In genomic region chr18:12862467-12862866, GRCh38 we compare ENCODE assay signal across 11 cellular contexts. TPM values are rescaled to one million over a fixed set of nuclear protein-coding genes. Genes with fewer than 3 reads are reported as not detected.
A peak's percentile ranks its signal among the peaks of the same experiment; 100 is the strongest.
DNase-seq lines count a peak whose midpoint lies in the region; ATAC-seq, FAIRE-seq and TF ChIP-seq lines count a peak whose summit lies in the region.
"Had no signal": no experiment of that assay in that cellular context is flagged by ENCODE, and none has a peak within 500 bp of the region (broad histone marks: within the 10 kb centered on the region; RNA-seq: fewer than 3 reads in every experiment).

No MANE protein-coding gene starts in this region.

- FAIRE-seq in A549 (lab: Jason Lieb, UNC) (no peak), GM12878 (lab: Jason Lieb, UNC) (no peak), GM19239 (lab: Jason Lieb, UNC) (no peak)

- no peak for TF ChIP-seq POLR2A in A549 (IDR thresholded peaks at IDR 0.05; ENCODE audit: low read length)
- TF ChIP-seq POLR2A in GM12878 (IDR thresholded peaks at IDR 0.05; ENCODE audit: low read depth, low read length): no peak
- TF ChIP-seq POLR2A in right lobe of liver (IDR thresholded peaks at IDR 0.05): no peak
- TF ChIP-seq POLR2A in gastrocnemius medialis (IDR thresholded peaks at IDR 0.05): no peak

- POLR2A ChIA-PET in A549 (lab: Yijun Ruan, JAX) (interaction anchor here (0.8 to 2.7 kb wide), 2 partner anchors 13 to 21 kb away, joined by 3 to 23 read pairs; partner anchors contain the start of gene PTPN2), HEK293 (lab: Yijun Ruan, JAX) (interaction anchor here (3.5 kb wide), 1 partner anchor 21 kb away, joined by 32 read pairs; the partner anchor contains the start of gene PTPN2), GM12878 (lab: Charles Lee) (interaction anchor here (1.0 to 2.2 kb wide), 4 partner anchors 10 to 57 kb away, joined by 4 to 14 read pairs (median 6); partner anchors contain the start of gene PTPN2)

- intact Hi-C loops in GM12878 (cut with micrococcal nuclease; ENCODE audit: unreplicated experiment): no loop called here
- intact Hi-C loops in right lobe of liver (cut with DNase I): no loop called here
- intact Hi-C loops in gastrocnemius medialis (cut with DNase I; ENCODE audit: low total_unique reads): no loop called here

- H3K36me3 ChIP-seq in HEK293 (ENCODE audit: control insufficient read depth in 2 of 2, insufficient read depth in 1 of 2, low read length in 2 of 2) (no peaks in the 10 kb centered on the region; a peak in 1 of 3 replicates), GM12878 (ENCODE audit: control insufficient read depth in 2 of 2, insufficient read depth in 2 of 2, low read length in 1 of 2) (peaks cover 2 to 6% of the 10 kb centered on the region in 2 experiments; a peak in 1 of 4 replicates), right lobe of liver (peaks cover 0 to 3% (median 0%) of the 10 kb centered on the region in 4 donors), gastrocnemius medialis (peaks cover 0 to 7% of the 10 kb centered on the region in 2 donors)

- 49% methylated on average over 2 of the region's 2 CpGs for WGBS in A549 (ENCODE audit: missing lambda C conversion rate)
- WGBS in GM12878 (ENCODE audit: insufficient coverage, insufficient replicate concordance, low lambda C conversion rate, missing lambda C conversion rate): 62% methylated on average over 2 of the region's 2 CpGs
- 11% methylated on average over 2 of the region's 2 CpGs for WGBS in right lobe of liver (ENCODE audit: insufficient coverage, low coverage, low lambda C conversion rate, missing lambda C conversion rate)

- H3K79me2 ChIP-seq in GM12878 (ENCODE audit: control insufficient read depth, insufficient read depth, low read length): peaks cover 66% of the 10 kb centered on the region

- H3K27me3 ChIP-seq in GM12878 (replicated peaks in 1 of 2; ENCODE audit: control insufficient read depth in 2 of 2, insufficient read depth in 2 of 2, low read length in 1 of 2): no peaks in the 10 kb centered on the region
- no peaks in the 10 kb centered on the region for H3K27me3 ChIP-seq in right lobe of liver
- no peaks in the 10 kb centered on the region for H3K27me3 ChIP-seq in gastrocnemius medialis
- H3K27me3 ChIP-seq: ascending aorta had no signal

- no peak for TF ChIP-seq RAD21 in A549 (conservative IDR thresholded peaks at IDR 0.05 in 1 of 2, IDR thresholded peaks at IDR 0.05 in 1 of 2)
- no peak for TF ChIP-seq RAD21 in GM12878 (IDR thresholded peaks at IDR 0.05; ENCODE audit: insufficient read depth, low read depth, low read length)

- H3K4me3 ChIP-seq in A549: no peak overlapping the region
- H3K4me3 ChIP-seq in HEK293 (ENCODE audit: low read depth, low read length): no peak overlapping the region
- H3K4me3 ChIP-seq in GM12878: no peak overlapping the region
- H3K4me3 ChIP-seq in right lobe of liver: no peak overlapping the region
- no peak overlapping the region for H3K4me3 ChIP-seq in gastrocnemius medialis
- H3K4me3 ChIP-seq: ascending aorta had no signal

- DNase-seq in A549 (ENCODE audit: low read depth in 1 of 2, low spot score in 1 of 2) (no peak), GM12878 (ENCODE audit: low read depth, low spot score) (no peak), right lobe of liver (peak in 1 of 3 donors; percentile 57), germinal center (ENCODE audit: low spot score) (no peak), GM19239 (ENCODE audit: insufficient read length, low spot score) (no peak), gastrocnemius medialis (no peak), NCI-H446 treated with DMSO at 0.1 percent for 48 hours (lab: John Stamatoyannopoulos, UW) (no peak)
- DNase-seq: activated CD4-positive, alpha-beta T cell treated with anti-CD3 and anti-CD28 coated beads, Interleukin-2, amount 50 U/mL, for 4 hours; substantia nigra had no signal

- no TSS peak for BruUV-seq in GM12878 (replicated peaks; lab: Mats Ljungman, UMichigan)

- no peak overlapping the region for H3K9ac ChIP-seq in GM12878 (ENCODE audit: control insufficient read depth, insufficient read depth, low read length)

- in situ Hi-C loops in GM12878 (cut with MboI): no loop called here
- in situ Hi-C loops in gastrocnemius medialis (cut with MboI; ENCODE audit: low sequenced_read_pairs in 4 of 4): no loop called here

- SMC1A ChIA-PET in GM12878 (lab: Charles Lee; ENCODE audit: uncharacterized antibody, unreplicated experiment): interaction anchor here (0.8 to 10.4 kb wide), 10 partner anchors 10 to 101 kb away, joined by 3 to 95 read pairs (median 5); partner anchors contain the start of gene PTPN2

- TF ChIP-seq CTCF in A549 (IDR thresholded peaks at IDR 0.05): no peak
- no peak for TF ChIP-seq CTCF in HEK293 (tag by site-specific recombination; IDR thresholded peaks at IDR 0.05)
- no peak for TF ChIP-seq CTCF in GM12878 (IDR thresholded peaks at IDR 0.05 in 2 of 3, conservative IDR thresholded peaks at IDR 0.05 in 1 of 3; ENCODE audit: control insufficient read depth in 2 of 3, extremely low read depth in 1 of 3, insufficient read depth in 1 of 3, low read depth in 3 of 3, low read length in 3 of 3)
- no peak for TF ChIP-seq CTCF in right lobe of liver (IDR thresholded peaks at IDR 0.05)
- TF ChIP-seq CTCF in gastrocnemius medialis (IDR thresholded peaks at IDR 0.05 in 4 of 5, conservative IDR thresholded peaks at IDR 0.05 in 1 of 5): no peak

- no peak overlapping the region for H2AFZ ChIP-seq in GM12878 (ENCODE audit: control insufficient read depth, low read depth, low read length)

- 0 out of 3 replicates have a peak overlapping the region, but pooled peaks have one; percentile 26 for H3K4me2 ChIP-seq in A549
- 0 out of 2 replicates have a peak overlapping the region, but pooled peaks have one; percentile 1 for H3K4me2 ChIP-seq in GM12878 (ENCODE audit: control insufficient read depth, insufficient read depth)

- RAD21 ChIA-PET in GM12878 (lab: Charles Lee; ENCODE audit: unreplicated experiment): interaction anchor here (1.0 to 1.9 kb wide), 4 partner anchors 15 to 24 kb away, joined by 3 to 4 read pairs (median 4); no protein-coding TSS in a partner anchor

- H3K27ac ChIP-seq in A549 (no peak overlapping the region; a peak in 1 of 6 replicates), HEK293 (ENCODE audit: extremely low read depth, low read depth, low read length) (no peak overlapping the region), GM12878 (ENCODE audit: control insufficient read depth, insufficient read depth) (no peak overlapping the region), right lobe of liver (no peak overlapping the region), gastrocnemius medialis (no peak overlapping the region)
- H3K27ac ChIP-seq: ascending aorta had no signal

- CTCF ChIA-PET in A549 (lab: Yijun Ruan, JAX): interaction anchor here (0.7 kb wide), 1 partner anchor 20 kb away, joined by 3 read pairs; no protein-coding TSS in a partner anchor
- CTCF ChIA-PET in HEK293 (lab: Yijun Ruan, JAX): interaction anchor here (0.6 to 1.1 kb wide), 3 partner anchors 118 to 212 kb away, joined by 3 read pairs; no protein-coding TSS in a partner anchor
- CTCF ChIA-PET in GM12878 (lab: Yijun Ruan, JAX): interaction anchor here (0.5 to 1.7 kb wide), 6 partner anchors 9 to 148 kb away, joined by 3 to 6 read pairs (median 4); no protein-coding TSS in a partner anchor

- H3K4me1 ChIP-seq in A549: peaks cover 17% of the 10 kb centered on the region; the same call in 2 of the 3 replicates
- H3K4me1 ChIP-seq in HEK293 (ENCODE audit: control insufficient read depth, insufficient read depth, low read length): peaks cover 16% of the 10 kb centered on the region
- H3K4me1 ChIP-seq in GM12878 (ENCODE audit: control insufficient read depth, insufficient read depth, low read length): peaks cover 36% of the 10 kb centered on the region
- peaks cover 0 to 6% (median 0%) of the 10 kb centered on the region in 4 donors for H3K4me1 ChIP-seq in right lobe of liver
- peaks cover 8 to 9% of the 10 kb centered on the region in 2 donors for H3K4me1 ChIP-seq in gastrocnemius medialis
- H3K4me1 ChIP-seq: ascending aorta had no signal

- ATAC-seq in A549: no peak
- no peak for ATAC-seq in GM12878
- ATAC-seq in right lobe of liver: peak; percentile 78 to 87 (median 84)
- no peak for ATAC-seq in gastrocnemius medialis

- H3K9me3 ChIP-seq in A549 (no peaks in the 10 kb centered on the region), HEK293 (ENCODE audit: control insufficient read depth, insufficient read depth, low read depth, low read length) (no peaks in the 10 kb centered on the region), GM12878 (replicated peaks; ENCODE audit: control insufficient read depth, insufficient read depth, low read length) (no peaks in the 10 kb centered on the region; the same call in 2 of the 3 replicates), right lobe of liver (no peaks in the 10 kb centered on the region), gastrocnemius medialis (no peaks in the 10 kb centered on the region)
- H3K9me3 ChIP-seq: ascending aorta had no signal

- TF ChIP-seq EP300 in A549 (IDR thresholded peaks at IDR 0.05) (no peak), GM12878 (IDR thresholded peaks at IDR 0.05; ENCODE audit: borderline replicate concordance in 1 of 2, control insufficient read depth in 1 of 2, low read depth in 2 of 2, low read length in 2 of 2) (no peak)

- H4K20me1 ChIP-seq in GM12878 (ENCODE audit: control insufficient read depth, insufficient read depth): no peaks in the 10 kb centered on the region

RNA-seq across cellular contexts. Expression of gene PTPN2, which starts 21.6 kb away (rescaled TPM):
- polyA plus RNA-seq in A549 (2011; rRNA removed) (32.4 and 33.3 TPM in 2 replicates), A549 (2017; fragmentation: RNase III; extraction: RNeasy Plus Mini Kit Qiagen cat#74134 plus additional on column Dnase treatment) (22.9 to 25.3 TPM (median 23.0 TPM) in 3 replicates), GM12878 (2011; rRNA removed) (83.0 and 114 TPM in 2 replicates), GM12878 (2014; fragmentation: Illumina TruSeq; extraction: Trizol) (78.3 and 84.3 TPM in 2 replicates), GM12878 (2014; fragmentation: Nextera tagmentation; extraction: Ambion mirVana) (10 to 100 TPM; 54.9 to 57.9 TPM), GM12878 (2014; rRNA removed) (39.4 and 53.5 TPM in 2 replicates), GM12878 (2016; fragmentation: Nextera tagmentation; extraction: Ambion mirVana) (10 to 100 TPM; 71.3 to 80.4 TPM)
- polyA plus RNA-seq in A549 (2012; cell fraction: cytosol; rRNA removed): 7.4 and 8.0 TPM in 2 replicates
- polyA plus RNA-seq in A549 (2012; cell fraction: nucleus; rRNA removed): 5.8 and 10.5 TPM in 2 replicates
- polyA minus RNA-seq in A549 (2011; rRNA and poly(A)+ RNA removed): 9.5 and 20.4 TPM in 2 replicates
- 161 and 163 TPM in 2 replicates for total RNA-seq in GM12878 (2013; cell fraction: nucleolus; rRNA removed)
- total RNA-seq in GM12878 (2014; rRNA removed) (46.5 and 55.7 TPM in 2 replicates), GM12878 (2014; rRNA removed; fragmentation: Illumina TruSeq; extraction: Trizol) (85.5 and 86.7 TPM in 2 replicates), GM12878 (2021) (48.0 and 53.0 TPM in 2 replicates), right lobe of liver (10 to 100 TPM in 5 of 6 experiments, 1 to 10 TPM in 1; 7.5 to 41.1 (median 14.7) TPM), gastrocnemius medialis (10 to 100 TPM; 17.0 to 20.0 (median 17.5) TPM)
- polyA plus RNA-seq in GM12878 (2011; ENCODE audit: low read depth): 28.5 TPM
- 27.7 and 31.8 TPM in 2 replicates for polyA plus RNA-seq in GM12878 (2011; cell fraction: cytosol; rRNA removed)
- polyA plus RNA-seq in GM12878 (2011; cell fraction: nucleus; rRNA removed): 67.0 and 73.2 TPM in 2 replicates
- 37.1 and 45.3 TPM in 2 replicates for polyA plus RNA-seq in GM12878 (2012)
- polyA minus RNA-seq in GM12878 (2011; rRNA and poly(A)+ RNA removed): 33.9 and 84.9 TPM in 2 replicates
- 13.6 and 37.3 TPM in 2 replicates for polyA minus RNA-seq in GM12878 (2011; cell fraction: cytosol; rRNA and poly(A)+ RNA removed)
- 23.6 and 37.5 TPM in 2 replicates for polyA minus RNA-seq in GM12878 (2011; cell fraction: nucleus; rRNA and poly(A)+ RNA removed)

Comparison
In these comparisons a context has a peak if more than half of its experiments do, and no peak if none do; other contexts are left out.
1. ATAC-seq: peak in right lobe of liver (4 of 4); none in A549 (0 of 2), GM12878 (single experiment) and gastrocnemius medialis (0 of 2).